In the genomic region with DNA sequence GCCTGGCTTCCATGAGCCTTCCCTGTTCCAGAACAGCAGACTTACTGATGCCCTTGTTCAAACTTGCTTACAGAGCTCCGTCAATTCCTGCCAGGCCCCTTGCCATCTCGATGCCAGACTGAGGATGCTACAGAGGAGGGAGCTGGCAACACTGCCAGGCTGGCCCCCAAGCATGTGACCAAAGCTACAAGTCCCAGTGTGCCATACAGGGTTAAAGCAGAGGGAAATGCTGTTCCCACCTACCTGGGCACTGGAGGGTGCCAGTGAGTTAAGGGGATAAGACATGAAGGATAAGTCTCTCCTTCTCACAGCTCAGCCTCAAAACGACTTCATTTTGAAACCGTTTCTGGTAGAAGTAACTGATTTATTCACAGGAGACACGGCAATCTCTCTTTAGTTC, we compare ENCODE assay signal across 1 cellular context.
TF ChIP-seq lines count a peak whose summit lies in the region.

No MANE protein-coding gene starts in this region.

TF ChIP-seq in IMR-90, 13 proteins besides CTCF, POLR2A, EP300 and RAD21 (continued from another document):
- TF ChIP-seq CHD1 (IDR thresholded peaks at IDR 0.05; ENCODE audit: low read depth, low read length) (no peak), SMC3 (IDR thresholded peaks at IDR 0.05; ENCODE audit: low read depth, low read length) (no peak), BHLHE40 (IDR thresholded peaks at IDR 0.05; ENCODE audit: low read depth, low read length) (no peak), FOS (IDR thresholded peaks at IDR 0.05; ENCODE audit: low read depth, low read length) (no peak)
TF ChIP-seq in IMR-90: peak in this region for 0.
